ENCODE assay signal across 11 cellular contexts in the genomic region with DNA sequence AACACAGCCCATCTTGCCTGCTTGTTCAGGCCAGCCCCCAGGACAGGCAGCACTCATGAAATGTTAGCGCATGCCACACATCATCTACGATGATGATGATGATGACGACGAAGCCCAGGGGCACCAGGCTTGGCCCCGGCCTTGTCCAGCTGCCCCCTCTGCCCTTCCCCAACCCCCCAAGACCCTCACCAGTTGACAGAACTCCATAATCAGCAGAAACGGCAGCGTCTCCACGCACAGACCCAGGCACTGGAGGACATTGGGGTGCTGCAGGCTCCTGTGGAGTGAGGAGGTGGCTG. TPM values are rescaled to one million over a fixed set of nuclear protein-coding genes. Genes with fewer than 3 reads are reported as not detected.
DNase-seq lines count a peak whose midpoint lies in the region; ATAC-seq and TF ChIP-seq lines count a peak whose summit lies in the region.
"Had no signal": no experiment of that assay in that cellular context is flagged by ENCODE, and none has a peak within 500 bp of the region (broad histone marks: within the 10 kb centered on the region; RNA-seq: fewer than 3 reads in every experiment).

No MANE protein-coding gene starts in this region.

- no peak overlapping the region for H3K4me3 ChIP-seq in right cardiac atrium (ENCODE audit: low read length)
- peak overlapping the region; percentile 28 for H3K4me3 ChIP-seq in kidney epithelial cell (ENCODE audit: low read depth, low read length)
- peak overlapping the region in 1 of 3 donors; percentile 20 for H3K4me3 ChIP-seq in thyroid gland (replicated peaks in 1 of 3)
- H3K4me3 ChIP-seq: gastrocnemius medialis, skin epidermis had no signal

- H3K27ac ChIP-seq in right cardiac atrium (ENCODE audit: low read length) (no peak overlapping the region), VCaP (peak overlapping the region; percentile 78), thyroid gland (peak overlapping the region in 1 of 3 donors; percentile 76)
- H3K27ac ChIP-seq: gastrocnemius medialis, skin epidermis had no signal

- H3K36me3 ChIP-seq in kidney epithelial cell (ENCODE audit: control insufficient read depth, insufficient read depth, low read length) (no peaks in the 10 kb centered on the region), thyroid gland (no peaks in the 10 kb centered on the region)
- H3K36me3 ChIP-seq: gastrocnemius medialis had no signal

- TF ChIP-seq CTCF in VCaP (conservative IDR thresholded peaks at IDR 0.05) (no peak), kidney epithelial cell (IDR thresholded peaks at IDR 0.05; ENCODE audit: insufficient read depth, low read length, poor library complexity, severe bottlenecking) (no peak), thyroid gland (IDR thresholded peaks at IDR 0.05) (no peak)

- intact Hi-C loops in right cardiac atrium (cut with DNase I) (loop anchor here in 1 of 4 donors (5.0 kb wide), 1 partner anchor 85 kb away; no protein-coding TSS in a partner anchor), cardiac septum (cut with DNase I) (no loop called here), thyroid gland (cut with DNase I) (no loop called here)

- no peak for ATAC-seq in right cardiac atrium
- ATAC-seq: gastrocnemius medialis had no signal

- DNase-seq in right cardiac atrium, result peak in 2 of 3 donors; percentile 5 to 31
- no peak for DNase-seq in cardiac septum (ENCODE audit: low spot score)
- DNase-seq in kidney epithelial cell (ENCODE audit: low read depth), result no peak
- no peak for DNase-seq in NCI-H69 (lab: John Stamatoyannopoulos, UW)
- no peak for DNase-seq in activated CD4-positive, alpha-beta T cell treated with anti-CD3 and anti-CD28 coated beads for 48 hours
- DNase-seq in thyroid gland, result no peak
- DNase-seq in AG08396 (ENCODE audit: low spot score), result no peak
- DNase-seq: gastrocnemius medialis had no signal

- H3K4me1 ChIP-seq in right cardiac atrium (ENCODE audit: control insufficient read depth, insufficient read depth, low read length) (no peaks in the 10 kb centered on the region), thyroid gland (peaks cover 0 to 16% of the 10 kb centered on the region in 2 donors)
- H3K4me1 ChIP-seq: gastrocnemius medialis had no signal

- no peak for TF ChIP-seq POLR2A in thyroid gland (IDR thresholded peaks at IDR 0.05)

- H3K9me3 ChIP-seq in right cardiac atrium (ENCODE audit: control insufficient read depth, low read length) (no peaks in the 10 kb centered on the region), thyroid gland (no peaks in the 10 kb centered on the region)
- H3K9me3 ChIP-seq: gastrocnemius medialis had no signal

- WGBS in right cardiac atrium, result 89% methylated on average over 8 of the region's 8 CpGs
- WGBS in thyroid gland, 2 donors, result 76 to 77% methylated on average over 8 of the region's 8 CpGs

- H3K27me3 ChIP-seq in right cardiac atrium (ENCODE audit: control insufficient read depth, insufficient read depth) (no peaks in the 10 kb centered on the region), kidney epithelial cell (ENCODE audit: control insufficient read depth, insufficient read depth, low read length) (peaks cover 36% of the 10 kb centered on the region), thyroid gland (no peaks in the 10 kb centered on the region)

RNA-seq across cellular contexts. Expression of gene LMTK3, which starts 9.0 kb away (rescaled TPM):
- total RNA-seq in right cardiac atrium (1 to 10 TPM; 3.1 to 7.2 (median 5.5) TPM), cardiac septum (3.0 TPM), kidney epithelial cell (2.3 and 2.9 TPM in 2 replicates), thyroid gland (1 to 10 TPM; 3.0 to 7.1 (median 4.6) TPM)
- 2.9 TPM for polyA plus RNA-seq in right cardiac atrium
- total RNA-seq: gastrocnemius medialis had no signal

RNA-seq across cellular contexts. Expression of gene CYTH2, which starts 33.5 kb away (rescaled TPM):
- 10 to 100 TPM; 26.0 to 35.0 (median 29.2) TPM for total RNA-seq in right cardiac atrium
- 27.4 TPM for polyA plus RNA-seq in right cardiac atrium
- total RNA-seq in cardiac septum, result 46.4 TPM
- 73.0 and 77.3 TPM in 2 replicates for total RNA-seq in kidney epithelial cell
- 100 to 1,000 TPM in 2 of 4 donors, 10 to 100 TPM in 2; 91.6 to 232 (median 139) TPM for total RNA-seq in thyroid gland

RNA-seq across cellular contexts. Expression of gene KCNJ14, which starts 47.3 kb away (rescaled TPM):
- total RNA-seq in right cardiac atrium, result under 1 TPM; 0.20 to 0.75 (median 0.23) TPM
- 0.16 TPM for polyA plus RNA-seq in right cardiac atrium
- 0.32 TPM for total RNA-seq in cardiac septum
- total RNA-seq in kidney epithelial cell, result 0.54 and 2.1 TPM in 2 replicates
- total RNA-seq in thyroid gland, result 1 to 10 TPM; 1.2 to 1.9 (median 1.4) TPM

RNA-seq across cellular contexts. Expression of gene SULT2B1, which starts 49.3 kb away (rescaled TPM):
- total RNA-seq in right cardiac atrium (under 1 TPM in 2 of 4 donors, not detected in 2; 0.25 to 0.76 TPM), cardiac septum (0.19 TPM), kidney epithelial cell (0.48 and 0.50 TPM in 2 replicates), thyroid gland (under 1 TPM in 3 of 4 donors, not detected in 1; 0.54 to 0.88 (median 0.78) TPM)
- polyA plus RNA-seq in right cardiac atrium, result 0.14 TPM
- total RNA-seq: gastrocnemius medialis, temporal lobe had no signal

RNA-seq across cellular contexts. Expression of gene GRWD1, which starts 56.9 kb away (rescaled TPM):
- total RNA-seq in right cardiac atrium (10 to 100 TPM; 16.0 to 20.4 (median 17.3) TPM), cardiac septum (17.5 TPM), kidney epithelial cell (44.6 and 47.1 TPM in 2 replicates), thyroid gland (10 to 100 TPM; 22.4 to 40.5 (median 29.1) TPM)
- polyA plus RNA-seq in right cardiac atrium, result 7.2 TPM

Comparison
In these comparisons a context has a peak if more than half of its experiments do, and no peak if none do; other contexts are left out.
1. DNase-seq: peak in right cardiac atrium (2 of 3); none in cardiac septum (single experiment), kidney epithelial cell (single experiment), NCI-H69 (single experiment), activated CD4-positive, alpha-beta T cell treated with anti-CD3 and anti-CD28 coated beads for 48 hours (single experiment), thyroid gland (0 of 2) and AG08396 (single experiment).